15 cellular contexts compared by ENCODE assay signal in the genomic region with DNA sequence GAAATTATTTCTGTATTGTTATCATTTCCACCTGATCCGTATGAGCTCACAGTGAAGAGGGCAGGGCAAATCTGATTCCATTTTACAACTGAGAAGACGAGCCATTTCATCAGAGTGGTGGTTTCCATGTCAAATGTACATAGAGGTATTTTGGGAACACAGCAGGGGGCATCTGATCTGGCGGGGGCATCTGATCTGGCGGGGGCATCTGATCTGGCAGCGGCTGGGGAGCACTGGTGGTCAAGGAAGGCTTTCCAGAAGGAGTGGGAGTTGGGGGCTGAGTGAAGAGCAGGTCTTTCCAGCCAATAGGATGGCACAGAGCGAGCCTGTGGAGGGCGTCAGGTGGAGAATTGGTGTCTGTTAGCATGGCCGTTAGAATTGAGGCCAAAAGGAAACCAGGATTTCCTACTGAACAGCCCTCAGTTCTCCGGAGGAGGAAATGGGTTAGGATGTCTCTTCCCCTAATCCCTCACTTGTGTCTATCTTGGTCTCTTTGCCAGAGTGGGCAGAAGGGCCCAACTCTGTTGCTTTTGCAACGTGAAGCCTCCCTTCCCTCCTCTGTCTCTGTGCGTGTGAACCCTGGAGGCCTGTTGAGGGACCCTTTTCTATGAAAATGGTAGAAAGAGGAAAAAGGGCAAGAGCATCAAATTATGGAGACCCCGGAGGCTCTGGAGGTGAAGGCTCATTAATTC. TPM values are rescaled to one million over a fixed set of nuclear protein-coding genes. Genes with fewer than 3 reads are reported as not detected.
DNase-seq lines count a peak whose midpoint lies in the region; ATAC-seq, FAIRE-seq and TF ChIP-seq lines count a peak whose summit lies in the region.
"Had no signal": no experiment of that assay in that cellular context is flagged by ENCODE, and none has a peak within 500 bp of the region (broad histone marks: within the 10 kb centered on the region; RNA-seq: fewer than 3 reads in every experiment).

No MANE protein-coding gene starts in this region.

- CTCF ChIA-PET in activated CD8-positive, alpha-beta T cell treated with anti-CD3 and anti-CD28 coated beads for 36 hours (lab: Charles Lee) = interaction anchor here (0.8 to 4.7 kb wide), 21 partner anchors 9 to 89 kb away, joined by 3 to 32 read pairs (median 5); no protein-coding TSS in a partner anchor

- TF ChIP-seq POLR2A in GM12892 (IDR thresholded peaks at IDR 0.05; ENCODE audit: low read depth, low read length) = peak; percentile 29; the same call in 1 of the 2 replicates

- H3K4me1 Mint-ChIP-seq in CD4-positive, CD25-positive, alpha-beta regulatory T cell = peaks cover 17 to 94% (median 73%) of the 10 kb centered on the region in 4 donors
- H3K4me1 Mint-ChIP-seq in activated CD8-positive, alpha-beta T cell treated with anti-CD3 and anti-CD28 coated beads for 36 hours (ENCODE audit: low read depth) = peaks cover 82% of the 10 kb centered on the region
- peaks cover 35% of the 10 kb centered on the region for H3K4me1 Mint-ChIP-seq in memory B cell

- no peaks in the 10 kb centered on the region for H3K27me3 Mint-ChIP-seq in CD4-positive, CD25-positive, alpha-beta regulatory T cell
- H3K27me3 Mint-ChIP-seq in activated CD8-positive, alpha-beta T cell treated with anti-CD3 and anti-CD28 coated beads for 36 hours = no peaks in the 10 kb centered on the region
- no peaks in the 10 kb centered on the region for H3K27me3 Mint-ChIP-seq in memory B cell

- peak overlapping the region; percentile 100 for H3K27ac ChIP-seq in CD4-positive, CD25-positive, alpha-beta regulatory T cell (ENCODE audit: insufficient read depth, low read length, poor library complexity, severe bottlenecking)
- H3K27ac ChIP-seq: body of pancreas, gastrocnemius medialis, thoracic aorta had no signal

- peak overlapping the region; percentile 73 for H3K4me3 ChIP-seq in CD4-positive, CD25-positive, alpha-beta regulatory T cell (ENCODE audit: low read depth, low read length)
- H3K4me3 ChIP-seq: body of pancreas, gastrocnemius medialis, mucosa of descending colon, thoracic aorta had no signal

- peaks cover 98% of the 10 kb centered on the region for H3K4me1 ChIP-seq in CD4-positive, CD25-positive, alpha-beta regulatory T cell (ENCODE audit: control insufficient read depth, insufficient read depth, low read length, poor library complexity, severe bottlenecking)
- H3K4me1 ChIP-seq: body of pancreas, Caco-2, gastrocnemius medialis had no signal

- no peaks in the 10 kb centered on the region for H3K27me3 ChIP-seq in CD4-positive, CD25-positive, alpha-beta regulatory T cell (ENCODE audit: control insufficient read depth, insufficient read depth, low read length)
- H3K27me3 ChIP-seq: body of pancreas, gastrocnemius medialis had no signal

- H3K36me3 ChIP-seq in CD4-positive, CD25-positive, alpha-beta regulatory T cell (ENCODE audit: control insufficient read depth, insufficient read depth, low read length) = peaks cover 48% of the 10 kb centered on the region
- H3K36me3 ChIP-seq: gastrocnemius medialis, thoracic aorta had no signal

- H3K9me3 ChIP-seq in CD4-positive, CD25-positive, alpha-beta regulatory T cell (ENCODE audit: control insufficient read depth in 2 of 2, low read length in 2 of 2) = no peaks in the 10 kb centered on the region
- H3K9me3 ChIP-seq: body of pancreas, Caco-2, gastrocnemius medialis, mucosa of descending colon, thoracic aorta had no signal

- intact Hi-C loops in activated CD8-positive, alpha-beta T cell treated with anti-CD3 and anti-CD28 coated beads for 36 hours (cut with micrococcal nuclease) = no loop called here

- POLR2A ChIA-PET in activated CD8-positive, alpha-beta T cell treated with anti-CD3 and anti-CD28 coated beads for 36 hours (lab: Charles Lee) = interaction anchor here (0.6 to 19.6 kb wide), 19 partner anchors 10 to 340 kb away, joined by 3 to 295 read pairs (median 5); partner anchors contain the start of genes N4BP2 and RHOH

- peaks cover 0 to 3% (median 0%) of the 10 kb centered on the region in 7 donors for H3K9me3 Mint-ChIP-seq in CD4-positive, CD25-positive, alpha-beta regulatory T cell
- H3K9me3 Mint-ChIP-seq in activated CD8-positive, alpha-beta T cell treated with anti-CD3 and anti-CD28 coated beads for 36 hours = no peaks in the 10 kb centered on the region
- no peaks in the 10 kb centered on the region for H3K9me3 Mint-ChIP-seq in memory B cell

- DNase-seq in CD4-positive, CD25-positive, alpha-beta regulatory T cell = no peak
- DNase-seq in GM12892 (ENCODE audit: insufficient read length) = no peak
- peak; percentile 62 for DNase-seq in activated CD8-positive, alpha-beta T cell treated with anti-CD3 and anti-CD28 coated beads for 36 hours
- DNase-seq in memory B cell (ENCODE audit: low spot score in 2 of 2) = no peak
- DNase-seq in SIG-M5 (lab: John Stamatoyannopoulos, UW) = no peak
- no peak for DNase-seq in HUDEP-2 (lab: John Stamatoyannopoulos, UW; ENCODE audit: unreplicated experiment in 76 of 76)
- DNase-seq in NCI-H226 = no peak
- DNase-seq: gastrocnemius medialis, KG1 had no signal

- ATAC-seq in CD4-positive, CD25-positive, alpha-beta regulatory T cell (ENCODE audit: low read depth in 2 of 2) = no peak
- ATAC-seq in activated CD8-positive, alpha-beta T cell treated with anti-CD3 and anti-CD28 coated beads for 36 hours = peak; percentile 19
- ATAC-seq in memory B cell (ENCODE audit: low read depth) (no peak), HG03280 (IDR thresholded peaks at IDR 0.05; ENCODE audit: unreplicated experiment) (no peak)
- ATAC-seq: body of pancreas, gastrocnemius medialis had no signal

- peak overlapping the region; percentile 94 to 100 (median 98) for H3K27ac Mint-ChIP-seq in CD4-positive, CD25-positive, alpha-beta regulatory T cell
- peak overlapping the region; percentile 96 for H3K27ac Mint-ChIP-seq in activated CD8-positive, alpha-beta T cell treated with anti-CD3 and anti-CD28 coated beads for 36 hours
- peak overlapping the region; percentile 81 for H3K27ac Mint-ChIP-seq in memory B cell

- no peak for FAIRE-seq in GM12892 (lab: Jason Lieb, UNC)
- FAIRE-seq: islet of Langerhans had no signal

- H3K4me3 Mint-ChIP-seq in CD4-positive, CD25-positive, alpha-beta regulatory T cell = peak overlapping the region; percentile 81 to 92 (median 83)
- peak overlapping the region; percentile 81 for H3K4me3 Mint-ChIP-seq in activated CD8-positive, alpha-beta T cell treated with anti-CD3 and anti-CD28 coated beads for 36 hours
- H3K4me3 Mint-ChIP-seq in memory B cell = no peak overlapping the region

- no peak for TF ChIP-seq CTCF in activated CD8-positive, alpha-beta T cell treated with anti-CD3 and anti-CD28 coated beads for 36 hours (IDR thresholded peaks at IDR 0.05)

- peaks cover 55% of the 10 kb centered on the region for H3K36me3 Mint-ChIP-seq in CD4-positive, CD25-positive, alpha-beta regulatory T cell
- H3K36me3 Mint-ChIP-seq in activated CD8-positive, alpha-beta T cell treated with anti-CD3 and anti-CD28 coated beads for 36 hours (ENCODE audit: low read depth) = peaks cover 90% of the 10 kb centered on the region
- H3K36me3 Mint-ChIP-seq in memory B cell = peaks cover 27% of the 10 kb centered on the region

RNA-seq across cellular contexts. Expression of gene RHOH, which starts 41.3 kb away (rescaled TPM):
- total RNA-seq in CD4-positive, CD25-positive, alpha-beta regulatory T cell = 645 TPM
- polyA plus RNA-seq in CD4-positive, CD25-positive, alpha-beta regulatory T cell = 100 to 1,000 TPM; 360 to 479 (median 397) TPM
- 93.6 TPM for polyA plus RNA-seq in GM12892 (2012; ENCODE audit: missing spikeins)
- total RNA-seq in activated CD8-positive, alpha-beta T cell treated with anti-CD3 and anti-CD28 coated beads for 36 hours = 100 to 1,000 TPM; 121 to 126 TPM
- total RNA-seq: Caco-2 had no signal
